In genomic region chr1:115327270-115327669, GRCh38 we compare ENCODE assay signal across 12 cellular contexts. TPM values are rescaled to one million over a fixed set of nuclear protein-coding genes. Genes with fewer than 3 reads are reported as not detected.
"Had no signal": no experiment of that assay in that cellular context is flagged by ENCODE, and none has a peak within 500 bp of the region (broad histone marks: within the 10 kb centered on the region; RNA-seq: fewer than 3 reads in every experiment).

No MANE protein-coding gene starts in this region.

- DNase-seq: activated CD4-positive, alpha-beta T cell treated with anti-CD3 and anti-CD28 coated beads, Interleukin-2, amount 50 U/mL, for 1 hour; activated naive CD4-positive, alpha-beta T cell treated with anti-CD3 and anti-CD28 coated beads for 36 hours; activated T-cell treated with anti-CD3 and anti-CD28 coated beads for 4 hours; body of pancreas; naive thymus-derived CD4-positive, alpha-beta T cell; posterior cingulate gyrus had no signal

- H3K9me3 ChIP-seq: body of pancreas, right atrium auricular region, tibial nerve had no signal

- H3K4me1 ChIP-seq: body of pancreas had no signal

- H3K36me3 ChIP-seq: right atrium auricular region, tibial nerve had no signal

- H3K27me3 ChIP-seq: body of pancreas, right atrium auricular region, tibial nerve had no signal

- H3K4me2 ChIP-seq: smooth muscle cell had no signal

- H3K4me3 ChIP-seq: body of pancreas, right atrium auricular region, smooth muscle cell, tibial nerve had no signal

- H3K27ac ChIP-seq: body of pancreas had no signal

RNA-seq across cellular contexts. Expression of gene NGF, which starts 10.8 kb away (rescaled TPM):
- total RNA-seq: activated CD8-positive, alpha-beta memory T cell treated with anti-CD3 and anti-CD28 coated beads for 36 hours; activated naive CD4-positive, alpha-beta T cell treated with anti-CD3 and anti-CD28 coated beads for 36 hours; activated T-helper 17 cell treated with anti-CD3 and anti-CD28 coated beads, Interleukin-2, amount 50 U/mL, for 72 hours; naive thymus-derived CD4-positive, alpha-beta T cell; T-helper 2 cell treated with Interferon-gamma antibody and Interleukin-4, amounts not matched to agents 100 ng/mL and 5 ng/mL, for 36 hours had no signal
- polyA plus RNA-seq: naive thymus-derived CD4-positive, alpha-beta T cell had no signal
